20 cellular contexts compared by ENCODE assay signal in genomic region chr11:7612056-7612660, GRCh38.
DNase-seq lines count a peak whose midpoint lies in the region; ATAC-seq, FAIRE-seq and TF ChIP-seq lines count a peak whose summit lies in the region.
"Had no signal": no experiment of that assay in that cellular context is flagged by ENCODE, and none has a peak within 500 bp of the region (broad histone marks: within the 10 kb centered on the region; RNA-seq: fewer than 3 reads in every experiment).

No MANE protein-coding gene starts in this region.

- no peak overlapping the region for H2AFZ ChIP-seq in HepG2 (ENCODE audit: low read length)

- H4K20me1 ChIP-seq in HepG2 (ENCODE audit: insufficient read depth, low read length): no peaks in the 10 kb centered on the region; the same call in 1 of the 2 replicates

- in situ Hi-C loops in HepG2 (cut with HindIII; ENCODE audit: extremely low pct_ligation_motif_present, low pct_unique_long_range_greater_than_20kb): loop anchor here (5.0 kb wide), 1 partner anchor 40 kb away; no protein-coding TSS in a partner anchor

- H3K9ac ChIP-seq in HepG2 (ENCODE audit: insufficient read depth, low read depth, low read length) (peak overlapping the region; percentile 11; the same call in 1 of the 2 replicates), skeletal muscle tissue (ENCODE audit: low read depth in 1 of 3, low read length in 3 of 3) (no peak overlapping the region)

- peak overlapping the region; percentile 13; the same call in 1 of the 2 replicates for H3K27ac ChIP-seq in SJCRH30
- peak overlapping the region; percentile 52 for H3K27ac ChIP-seq in HepG2 (ENCODE audit: extremely low read length, insufficient read depth, low read length)
- peak overlapping the region; percentile 13 for H3K27ac ChIP-seq in skeletal muscle tissue (ENCODE audit: low read depth, low read length)

- peak; percentile 63 for ATAC-seq in HepG2
- ATAC-seq in HG03159 (IDR thresholded peaks at IDR 0.05; ENCODE audit: unreplicated experiment): no peak
- ATAC-seq: naive thymus-derived CD4-positive, alpha-beta T cell; T-cell had no signal

- DNase-seq in GM12892 (ENCODE audit: insufficient read length) (no peak), SJCRH30 (no peak), HepG2 (ENCODE audit: low spot score) (no peak), Ammon's horn (ENCODE audit: low spot score) (no peak), NCI-H1694 (lab: John Stamatoyannopoulos, UW) (no peak)
- DNase-seq: activated CD4-positive, alpha-beta T cell treated with anti-CD3 and anti-CD28 coated beads, Interleukin-2, amount 50 U/mL, for 48 hours; activated naive CD4-positive, alpha-beta T cell treated with Interleukin-2 at 50 U/mL for 16 hours; activated T-cell treated with anti-CD3 and anti-CD28 coated beads, Interleukin-2, amount 50 U/mL, for 24 hours; anterior cingulate cortex; EL; naive thymus-derived CD4-positive, alpha-beta T cell; NCI-H1048; NCI-H2029 treated with DMSO at 0.1 percent for 48 hours; NCI-H510A; stimulated activated CD4-positive, alpha-beta T cell treated with anti-CD3 and anti-CD28 coated beads, Interleukin-4, amount 100 ng/mL, for 24 hours; T-cell had no signal

- intact Hi-C loops in HepG2 (cut with micrococcal nuclease; ENCODE audit: unreplicated experiment): loop anchor here (2.0 kb wide), 1 partner anchor 39 kb away; no protein-coding TSS in a partner anchor

- TF ChIP-seq POLR2A in GM12892 (IDR thresholded peaks at IDR 0.05; ENCODE audit: low read depth, low read length): no peak
- no peak for TF ChIP-seq POLR2A in HepG2 (IDR thresholded peaks at IDR 0.05; ENCODE audit: insufficient read depth in 1 of 2, low read depth in 2 of 2, low read length in 2 of 2)

- no peaks in the 10 kb centered on the region for H3K79me2 ChIP-seq in HepG2 (ENCODE audit: insufficient read depth, low read length)

- peak overlapping the region; percentile 6; the same call in 1 of the 2 replicates for H3K4me2 ChIP-seq in HepG2 (ENCODE audit: low read depth, low read length)

- TF ChIP-seq EP300 in HepG2 (IDR thresholded peaks at IDR 0.05; ENCODE audit: low read depth in 2 of 2, low read length in 2 of 2) (no peak), HepG2 (CRISPR knock-in tag; IDR thresholded peaks at IDR 0.05; ENCODE audit: borderline replicate concordance) (no peak)

- FAIRE-seq in GM12892 (lab: Jason Lieb, UNC) (peak; percentile 50), HepG2 (lab: Jason Lieb, UNC) (no peak)
- FAIRE-seq: small intestine had no signal

- no peaks in the 10 kb centered on the region for H3K36me3 ChIP-seq in SJCRH30
- peaks cover 7 to 34% of the 10 kb centered on the region in 2 experiments; a peak in 4 of 5 replicates for H3K36me3 ChIP-seq in HepG2 (replicated peaks in 1 of 2; ENCODE audit: control insufficient read depth in 1 of 2, insufficient read depth in 2 of 2, low read length in 2 of 2)
- H3K36me3 ChIP-seq in skeletal muscle tissue (ENCODE audit: control insufficient read depth in 3 of 3, insufficient read depth in 3 of 3, low read length in 3 of 3): peaks cover 16 to 21% (median 18%) of the 10 kb centered on the region in 3 donors
- H3K36me3 ChIP-seq: prostate gland had no signal

- H3K4me3 ChIP-seq in SJCRH30 (no peak overlapping the region), HepG2 (replicated peaks in 1 of 3; ENCODE audit: insufficient read depth in 1 of 3, low read depth in 2 of 3, low read length in 3 of 3) (no peak overlapping the region), skeletal muscle tissue (ENCODE audit: low read length in 3 of 3) (no peak overlapping the region)
- H3K4me3 ChIP-seq: prostate gland had no signal

- no peaks in the 10 kb centered on the region for H3K9me3 ChIP-seq in SJCRH30 (replicated peaks)
- no peaks in the 10 kb centered on the region for H3K9me3 ChIP-seq in HepG2 (ENCODE audit: low read length)
- H3K9me3 ChIP-seq in skeletal muscle tissue (ENCODE audit: control insufficient read depth in 3 of 3, low read length in 3 of 3): no peaks in the 10 kb centered on the region
- H3K9me3 ChIP-seq: prostate gland had no signal

- H3K27me3 ChIP-seq in SJCRH30 (no peaks in the 10 kb centered on the region), HepG2 (ENCODE audit: control insufficient read depth in 1 of 2, insufficient read depth in 2 of 2, low read length in 2 of 2) (no peaks in the 10 kb centered on the region), skeletal muscle tissue (ENCODE audit: control insufficient read depth in 3 of 3, insufficient read depth in 3 of 3, low read length in 3 of 3) (no peaks in the 10 kb centered on the region)

- H3K4me1 ChIP-seq in SJCRH30 (no peaks in the 10 kb centered on the region), HepG2 (ENCODE audit: insufficient read depth, low read length) (peaks cover 42% of the 10 kb centered on the region), skeletal muscle tissue (ENCODE audit: control insufficient read depth in 3 of 3, insufficient read depth in 3 of 3, low read length in 3 of 3) (peaks cover 0 to 29% (median 15%) of the 10 kb centered on the region in 3 donors)
- H3K4me1 ChIP-seq: prostate gland had no signal

- CTCF ChIA-PET in HepG2 (lab: Yijun Ruan, JAX; ENCODE audit: low intra/inter-chr PET ratio, low total read pairs): no interaction called here

- POLR2A ChIA-PET in HepG2 (lab: Yijun Ruan, JAX): interaction anchor here (1.0 to 4.5 kb wide), 3 partner anchors 12 to 38 kb away, joined by 3 to 45 read pairs (median 22); no protein-coding TSS in a partner anchor

- no peak for TF ChIP-seq RAD21 in HepG2 (CRISPR knock-in tag; IDR thresholded peaks at IDR 0.05)

- TF ChIP-seq CTCF in HepG2 (CRISPR knock-in tag; IDR thresholded peaks at IDR 0.05): no peak

- no TSS peak for BruUV-seq in HepG2 (replicated peaks; lab: Mats Ljungman, UMichigan)

- 57% methylated on average over 7 of the region's 7 CpGs for WGBS in HepG2 (ENCODE audit: low lambda C conversion rate)

TF ChIP-seq in HepG2, 621 proteins besides CTCF, POLR2A, EP300 and RAD21:
- TF ChIP-seq FOXJ3 (CRISPR knock-in tag; IDR thresholded peaks at IDR 0.05; ENCODE audit: borderline replicate concordance) (no peak), SIX1 (CRISPR knock-in tag; IDR thresholded peaks at IDR 0.05; ENCODE audit: borderline replicate concordance) (no peak), RFXAP (CRISPR knock-in tag; IDR thresholded peaks at IDR 0.05; ENCODE audit: borderline replicate concordance) (no peak), CENPT (CRISPR knock-in tag; IDR thresholded peaks at IDR 0.05; ENCODE audit: low read depth) (no peak), GTF3A (CRISPR knock-in tag; conservative IDR thresholded peaks at IDR 0.05) (0 out of 2 replicates have a peak, but pooled peaks have one; percentile 37), TEAD3 (CRISPR knock-in tag; optimal IDR thresholded peaks at IDR 0.05; ENCODE audit: borderline replicate concordance) (no peak), ETV6 (CRISPR knock-in tag; conservative IDR thresholded peaks at IDR 0.05) (no peak), NR2F1 (CRISPR knock-in tag; IDR thresholded peaks at IDR 0.05) (no peak), ZNF800 (CRISPR knock-in tag; IDR thresholded peaks at IDR 0.05) (0 out of 2 replicates have a peak, but pooled peaks have one; percentile 16), ZNF331 (CRISPR knock-in tag; IDR thresholded peaks at IDR 0.05) (no peak), NBN (conservative IDR thresholded peaks at IDR 0.05) (no peak)
